Comparison of ENCODE assay signal across 25 cellular contexts in genomic region chr9:100074989-100075388, GRCh38. TPM values are rescaled to one million over a fixed set of nuclear protein-coding genes. Genes with fewer than 3 reads are reported as not detected.
DNase-seq lines count a peak whose midpoint lies in the region; ATAC-seq, FAIRE-seq and TF ChIP-seq lines count a peak whose summit lies in the region.
"Had no signal": no experiment of that assay in that cellular context is flagged by ENCODE, and none has a peak within 500 bp of the region (broad histone marks: within the 10 kb centered on the region; RNA-seq: fewer than 3 reads in every experiment).

No MANE protein-coding gene starts in this region.

- BruUV-seq in K562 (replicated peaks; lab: Mats Ljungman, UMichigan) = no TSS peak

- ATAC-seq in K562 = no peak
- ATAC-seq: GM12878 had no signal

- H2AK5ac ChIP-seq in trophoblast cell (ENCODE audit: low read length) = no peak overlapping the region

- FAIRE-seq in K562 (lab: Jason Lieb, UNC) = no peak
- FAIRE-seq: A204.1, GM12878, GM12892, GM18507 had no signal

- peak in 1 of 4 experiments; percentile 51 for DNase-seq in K562 (ENCODE audit: extremely low read depth in 1 of 4, low spot score in 3 of 4)
- DNase-seq in trophoblast cell = no peak
- no peak for DNase-seq in activated effector memory CD4-positive, alpha-beta T cell treated with anti-CD3 and anti-CD28 coated beads, Interleukin-2, amount 50 U/mL, for 16 hours
- DNase-seq in MV-4-11 (lab: John Stamatoyannopoulos, UW) = no peak
- DNase-seq: 8988T; ACHN; BE2C; C1 segment of cervical spinal cord; CD4-positive, alpha-beta memory T cell; CD4-positive, CD25-positive, alpha-beta regulatory T cell; CD8-positive, alpha-beta memory T cell; COR-L47; DMS 273 treated with DMSO at 0.1 percent for 48 hours; DMS153; DMS53; DMS79; DND-41; EL; GDM1 had no signal

- no peak overlapping the region for H4K8ac ChIP-seq in trophoblast cell (ENCODE audit: low read depth, low read length)

- no peak for TF ChIP-seq CTCF in K562 (IDR thresholded peaks at IDR 0.05 in 2 of 3, conservative IDR thresholded peaks at IDR 0.05 in 1 of 3; ENCODE audit: insufficient read depth in 2 of 3, low read depth in 1 of 3, low read length in 3 of 3)

- peak overlapping the region; percentile 14 for H3K4ac ChIP-seq in trophoblast cell (ENCODE audit: low read depth, low read length)

- H3K36me3 ChIP-seq in K562 (ENCODE audit: control insufficient read depth, insufficient read depth, low read length) (0 out of 3 replicates have a peak, but pooled peaks cover under 1% of the 10 kb centered on the region), trophoblast cell (ENCODE audit: control insufficient read depth in 1 of 2, insufficient read depth in 2 of 2, low read length in 2 of 2) (peaks cover 0 to 2% of the 10 kb centered on the region in 2 experiments)
- H3K36me3 ChIP-seq: BE2C had no signal

- no peaks in the 10 kb centered on the region for H3K79me1 ChIP-seq in trophoblast cell (ENCODE audit: low read length)

- no peak for TF ChIP-seq RAD21 in K562 (CRISPR knock-in tag; conservative IDR thresholded peaks at IDR 0.05 in 1 of 2, IDR thresholded peaks at IDR 0.05 in 1 of 2)

- H3K9me3 ChIP-seq in K562 (replicated peaks; ENCODE audit: control insufficient read depth, insufficient read depth, low read depth, low read length) (no peaks in the 10 kb centered on the region), trophoblast cell (ENCODE audit: insufficient read depth, low read depth, low read length) (no peaks in the 10 kb centered on the region)

- H2BK12ac ChIP-seq in trophoblast cell (ENCODE audit: low read length) = no peak overlapping the region

- no peak overlapping the region for H4K91ac ChIP-seq in trophoblast cell (ENCODE audit: low read depth, low read length)

- WGBS in adipose tissue, 3 donors = 98% methylated on average over 6 of the region's 6 CpGs
- 45% methylated on average over 5 of the region's 6 CpGs for WGBS in K562 (ENCODE audit: insufficient coverage, low coverage, missing lambda C conversion rate)
- WGBS in trophoblast cell (ENCODE audit: extremely low coverage, insufficient coverage, insufficient read length) = no CpG with 5 or more reads among the region's 6 CpGs

- CTCF ChIA-PET in K562 (lab: Yijun Ruan, JAX; ENCODE audit: low intra/inter-chr PET ratio) = no interaction called here

- in situ Hi-C loops in K562 (cut with MboI) = no loop called here

- 0 out of 2 replicates have a peak, but pooled peaks have one; percentile 20 for TF ChIP-seq EP300 in K562 (IDR thresholded peaks at IDR 0.05; ENCODE audit: low read length)

- peak overlapping the region; percentile 1 for H3K27ac ChIP-seq in adipose tissue (ENCODE audit: low read depth, low read length)
- H3K27ac ChIP-seq in K562 (ENCODE audit: extremely low read depth, low read depth, low read length) = no peak overlapping the region
- no peak overlapping the region for H3K27ac ChIP-seq in trophoblast cell (ENCODE audit: low read depth, low read length)
- H3K27ac ChIP-seq: BLaER1 had no signal

- H3K27me3 ChIP-seq in K562 (ENCODE audit: control insufficient read depth in 2 of 2, insufficient read depth in 2 of 2, low read length in 2 of 2) (no peaks in the 10 kb centered on the region), trophoblast cell (ENCODE audit: insufficient read depth, low read length) (no peaks in the 10 kb centered on the region)
- H3K27me3 ChIP-seq: BE2C, BLaER1 had no signal

- no peak overlapping the region for H2BK5ac ChIP-seq in trophoblast cell (ENCODE audit: low read depth, low read length, poor library complexity)

- no peaks in the 10 kb centered on the region for H3K9me1 ChIP-seq in K562 (ENCODE audit: control insufficient read depth, insufficient read depth, low read length)

- no peak for TF ChIP-seq POLR2A in K562 (conservative IDR thresholded peaks at IDR 0.05)

- no peaks in the 10 kb centered on the region for H4K20me1 ChIP-seq in K562 (replicated peaks; ENCODE audit: control insufficient read depth, insufficient read depth, low read length)

- no peak overlapping the region for H3K9ac ChIP-seq in K562 (ENCODE audit: insufficient read depth in 1 of 2, low read depth in 2 of 2, low read length in 2 of 2)
- H3K9ac ChIP-seq in trophoblast cell (ENCODE audit: low read length) = no peak overlapping the region
- H3K9ac ChIP-seq: BLaER1 had no signal

- no peak overlapping the region for H3K18ac ChIP-seq in trophoblast cell (ENCODE audit: low read length)

- H2AFZ ChIP-seq in K562 (ENCODE audit: low read depth, low read length) (no peak overlapping the region), trophoblast cell (ENCODE audit: insufficient read depth, low read length, poor library complexity) (no peak overlapping the region)

- intact Hi-C loops in K562 (cut with micrococcal nuclease) = loop anchor here (5.0 kb wide), 1 partner anchor 48 kb away; no protein-coding TSS in a partner anchor

- H2BK120ac ChIP-seq in trophoblast cell (ENCODE audit: insufficient read depth, low read length, poor library complexity) = no peak overlapping the region

- no peak overlapping the region for H4K12ac ChIP-seq in trophoblast cell (ENCODE audit: low read depth, low read length)

- no peak overlapping the region for H3K14ac ChIP-seq in trophoblast cell (ENCODE audit: low read length)

- H3K79me2 ChIP-seq in K562 (ENCODE audit: control insufficient read depth, insufficient read depth, low read length) (peaks cover 93% of the 10 kb centered on the region), trophoblast cell (ENCODE audit: control insufficient read depth, insufficient read depth, low read length, poor library complexity) (no peaks in the 10 kb centered on the region)

- H3K23ac ChIP-seq in trophoblast cell (ENCODE audit: low read length) = no peak overlapping the region

- H3K4me1 ChIP-seq in K562 (replicated peaks in 1 of 2; ENCODE audit: control insufficient read depth in 2 of 2, insufficient read depth in 2 of 2, low read length in 2 of 2) (peaks cover 20 to 47% of the 10 kb centered on the region in 2 experiments; a peak in 4 of 5 replicates), trophoblast cell (ENCODE audit: control insufficient read depth in 1 of 2, insufficient read depth in 2 of 2, low read length in 2 of 2) (no peaks in the 10 kb centered on the region)
- H3K4me1 ChIP-seq: BE2C, BLaER1 had no signal

- H3K4me3 ChIP-seq in K562 = no peak overlapping the region
- no peak overlapping the region for H3K4me3 ChIP-seq in trophoblast cell (ENCODE audit: low read depth, low read length)
- H3K4me3 ChIP-seq: BLaER1, GM12878 had no signal

- H3K4me2 ChIP-seq in K562 (ENCODE audit: insufficient read depth, low read length) (no peak overlapping the region), trophoblast cell (ENCODE audit: low read length) (no peak overlapping the region)
- H3K4me2 ChIP-seq: BLaER1 had no signal

- POLR2A ChIA-PET in K562 (lab: Yijun Ruan, JAX) = interaction anchor here (0.6 to 1.5 kb wide), 6 partner anchors 9 to 343 kb away, joined by 3 to 6 read pairs (median 3); no protein-coding TSS in a partner anchor

TF ChIP-seq in K562, 482 proteins besides CTCF, POLR2A, EP300 and RAD21 (continues in another document):
- no peak for TF ChIP-seq ZNF140 (CRISPR knock-in tag; IDR thresholded peaks at IDR 0.05)
- TF ChIP-seq ETV6 (IDR thresholded peaks at IDR 0.05; ENCODE audit: borderline replicate concordance in 1 of 2, low read depth in 2 of 2, low read length in 1 of 2) = no peak
- TF ChIP-seq ETV6 (CRISPR knock-in tag; IDR thresholded peaks at IDR 0.05; ENCODE audit: borderline replicate concordance) = no peak
- TF ChIP-seq ZNF717 (CRISPR knock-in tag; IDR thresholded peaks at IDR 0.05) = no peak

RNA-seq across cellular contexts. Expression of gene ERP44, which starts 23.8 kb away (rescaled TPM):
- 10 to 100 TPM; 11.2 to 15.0 (median 14.1) TPM for polyA plus RNA-seq in adipose tissue
- 13.0 and 31.7 TPM in 2 replicates for total RNA-seq in K562 (2011; cell fraction: chromatin; rRNA removed; ENCODE audit: low replicate concordance)
- total RNA-seq in K562 (2011; cell fraction: nucleolus; rRNA removed) = 15.8 and 16.5 TPM in 2 replicates
- total RNA-seq in K562 (2011; cell fraction: nucleoplasm; rRNA removed) = 28.2 and 28.9 TPM in 2 replicates
- 9.2 and 11.4 TPM in 2 replicates for total RNA-seq in K562 (2014; rRNA removed)
- 18.4 and 19.0 TPM in 2 replicates for total RNA-seq in K562 (2014; rRNA removed; fragmentation: Illumina TruSeq; extraction: Trizol)
- total RNA-seq in K562 (2015; rRNA removed; fragmentation: Illumina TruSeq; extraction: Trizol) = 21.8 and 22.6 TPM in 2 replicates
- total RNA-seq in K562 (2021) = 14.8 and 16.0 TPM in 2 replicates
- 13.6 and 15.9 TPM in 2 replicates for polyA plus RNA-seq in K562 (2011; rRNA removed)
- 4.4 and 8.7 TPM in 2 replicates for polyA plus RNA-seq in K562 (2011; cell fraction: cytosol; rRNA removed)
- 6.9 and 12.3 TPM in 2 replicates for polyA plus RNA-seq in K562 (2011; cell fraction: nucleus; rRNA removed)
- 17.1 and 24.6 TPM in 2 replicates for polyA plus RNA-seq in K562 (2012)
- 19.7 and 23.4 TPM in 2 replicates for polyA plus RNA-seq in K562 (2014; fragmentation: Illumina TruSeq; extraction: Trizol)
- polyA plus RNA-seq in K562 (2014; fragmentation: Nextera tagmentation; extraction: Ambion mirVana) = 10 to 100 TPM; 10.8 to 11.2 TPM
- 13.0 and 13.1 TPM in 2 replicates for polyA plus RNA-seq in K562 (2014; rRNA removed)
- polyA minus RNA-seq in K562 (2011; rRNA and poly(A)+ RNA removed) = 10.9 and 16.5 TPM in 2 replicates
- 9.2 and 9.9 TPM in 2 replicates for polyA minus RNA-seq in K562 (2011; cell fraction: cytosol; rRNA and poly(A)+ RNA removed)
- 10.1 and 20.0 TPM in 2 replicates for polyA minus RNA-seq in K562 (2011; cell fraction: nucleus; rRNA and poly(A)+ RNA removed)
- 32.4 and 32.5 TPM in 2 replicates for polyA plus RNA-seq in trophoblast cell (2013)

RNA-seq across cellular contexts. Expression of gene INVS, which starts 24.1 kb away (rescaled TPM):
- polyA plus RNA-seq in adipose tissue = 1 to 10 TPM; 2.9 to 7.8 (median 7.0) TPM
- 61.9 and 123 TPM in 2 replicates for total RNA-seq in K562 (2011; cell fraction: chromatin; rRNA removed; ENCODE audit: low replicate concordance)
- 31.5 and 34.7 TPM in 2 replicates for total RNA-seq in K562 (2011; cell fraction: nucleolus; rRNA removed)
- total RNA-seq in K562 (2011; cell fraction: nucleoplasm; rRNA removed) = 62.6 and 89.5 TPM in 2 replicates
- total RNA-seq in K562 (2014; rRNA removed) = 9.2 and 10.9 TPM in 2 replicates
- total RNA-seq in K562 (2014; rRNA removed; fragmentation: Illumina TruSeq; extraction: Trizol) = 12.5 and 12.7 TPM in 2 replicates
- total RNA-seq in K562 (2015; rRNA removed; fragmentation: Illumina TruSeq; extraction: Trizol) = 11.2 and 12.9 TPM in 2 replicates
- 9.0 and 10.1 TPM in 2 replicates for total RNA-seq in K562 (2021)
- polyA plus RNA-seq in K562 (2011; rRNA removed) = 17.9 and 18.5 TPM in 2 replicates
- polyA plus RNA-seq in K562 (2011; cell fraction: cytosol; rRNA removed) = 5.7 and 8.4 TPM in 2 replicates
- polyA plus RNA-seq in K562 (2011; cell fraction: nucleus; rRNA removed) = 42.8 and 47.5 TPM in 2 replicates
- polyA plus RNA-seq in K562 (2012) = 7.0 and 8.8 TPM in 2 replicates
- polyA plus RNA-seq in K562 (2014; fragmentation: Illumina TruSeq; extraction: Trizol) = 8.2 and 10.0 TPM in 2 replicates
- under 1 TPM; 0.77 to 0.91 TPM for polyA plus RNA-seq in K562 (2014; fragmentation: Nextera tagmentation; extraction: Ambion mirVana)
- polyA plus RNA-seq in K562 (2014; rRNA removed) = 9.6 and 10.2 TPM in 2 replicates
- 46.9 and 55.3 TPM in 2 replicates for polyA minus RNA-seq in K562 (2011; rRNA and poly(A)+ RNA removed)
- 8.7 and 13.2 TPM in 2 replicates for polyA minus RNA-seq in K562 (2011; cell fraction: cytosol; rRNA and poly(A)+ RNA removed)
- polyA minus RNA-seq in K562 (2011; cell fraction: nucleus; rRNA and poly(A)+ RNA removed) = 32.9 and 60.0 TPM in 2 replicates
- 6.6 and 7.3 TPM in 2 replicates for polyA plus RNA-seq in trophoblast cell (2013)
